12 cellular contexts compared by ENCODE assay signal in genomic region chr3:17044844-17045243, GRCh38.
DNase-seq lines count a peak whose midpoint lies in the region; ATAC-seq and TF ChIP-seq lines count a peak whose summit lies in the region.
"Had no signal": no experiment of that assay in that cellular context is flagged by ENCODE, and none has a peak within 500 bp of the region (broad histone marks: within the 10 kb centered on the region; RNA-seq: fewer than 3 reads in every experiment).

No MANE protein-coding gene starts in this region.

- no peak for TF ChIP-seq CTCF in activated CD8-positive, alpha-beta T cell treated with anti-CD3 and anti-CD28 coated beads for 36 hours (IDR thresholded peaks at IDR 0.05)

- no peak overlapping the region for H3K23ac ChIP-seq in mesenchymal stem cell (ENCODE audit: low read length in 2 of 2)

- no peak overlapping the region for H3K4me3 ChIP-seq in mesenchymal stem cell (ENCODE audit: insufficient read depth in 1 of 2, low read depth in 1 of 2, low read length in 2 of 2)
- H3K4me3 ChIP-seq: A549 had no signal

- H2AFZ ChIP-seq in mesenchymal stem cell (ENCODE audit: low read depth, low read length), result no peak overlapping the region

- H4K91ac ChIP-seq in mesenchymal stem cell (ENCODE audit: low read length), result no peak overlapping the region

- no peak overlapping the region for H4K8ac ChIP-seq in mesenchymal stem cell (ENCODE audit: low read length)

- POLR2A ChIA-PET in activated CD8-positive, alpha-beta T cell treated with anti-CD3 and anti-CD28 coated beads for 36 hours (lab: Charles Lee), result no interaction called here
- POLR2A ChIA-PET in activated CD8-positive, alpha-beta T cell treated with anti-CD3 and anti-CD28 coated beads, Interleukin-2, amount 10 ng/mL, durations not matched to agents 7 days and 5 days (lab: Charles Lee), result no interaction called here

- H3K4me2 ChIP-seq in mesenchymal stem cell (ENCODE audit: low read length, poor library complexity, severe bottlenecking), result no peak overlapping the region
- H3K4me2 ChIP-seq: A549, SK-N-SH had no signal

- no peak overlapping the region for H3K4me3 Mint-ChIP-seq in activated CD8-positive, alpha-beta T cell treated with anti-CD3 and anti-CD28 coated beads for 36 hours
- no peak overlapping the region for H3K4me3 Mint-ChIP-seq in activated CD8-positive, alpha-beta T cell treated with anti-CD3 and anti-CD28 coated beads, Interleukin-2, amount 10 ng/mL, durations not matched to agents 7 days and 5 days
- no peak overlapping the region for H3K4me3 Mint-ChIP-seq in stimulated activated naive B cell treated with anti-CD40 and anti-IgM and Interleukin-4, amounts not matched to agents 10 μg/mL and 1 μg/mL and 100 μg/mL, for 72 hours
- H3K4me3 Mint-ChIP-seq: activated CD4-positive, alpha-beta T cell treated with anti-CD3 and anti-CD28 coated beads, Interleukin-2, amount 10 ng/mL, durations not matched to agents 7 days and 5 days had no signal

- H3K4me1 Mint-ChIP-seq in activated CD8-positive, alpha-beta T cell treated with anti-CD3 and anti-CD28 coated beads for 36 hours (ENCODE audit: low read depth), result peaks cover 44% of the 10 kb centered on the region
- peaks cover 12% of the 10 kb centered on the region for H3K4me1 Mint-ChIP-seq in activated CD8-positive, alpha-beta T cell treated with anti-CD3 and anti-CD28 coated beads, Interleukin-2, amount 10 ng/mL, durations not matched to agents 7 days and 5 days (ENCODE audit: low read depth)
- H3K4me1 Mint-ChIP-seq in stimulated activated naive B cell treated with anti-CD40 and anti-IgM and Interleukin-4, amounts not matched to agents 10 μg/mL and 1 μg/mL and 100 μg/mL, for 72 hours, result peaks cover 20 to 35% of the 10 kb centered on the region in 2 donors

- H3K27ac ChIP-seq in mesenchymal stem cell (ENCODE audit: low read length, poor library complexity, severe bottlenecking), result no peak overlapping the region
- H3K27ac ChIP-seq: A549 had no signal

- no peaks in the 10 kb centered on the region for H3K27me3 Mint-ChIP-seq in activated CD8-positive, alpha-beta T cell treated with anti-CD3 and anti-CD28 coated beads for 36 hours
- H3K27me3 Mint-ChIP-seq in activated CD8-positive, alpha-beta T cell treated with anti-CD3 and anti-CD28 coated beads, Interleukin-2, amount 10 ng/mL, durations not matched to agents 7 days and 5 days (ENCODE audit: low read depth), result no peaks in the 10 kb centered on the region
- H3K27me3 Mint-ChIP-seq in stimulated activated naive B cell treated with anti-CD40 and anti-IgM and Interleukin-4, amounts not matched to agents 10 μg/mL and 1 μg/mL and 100 μg/mL, for 72 hours, result no peaks in the 10 kb centered on the region
- H3K27me3 Mint-ChIP-seq: activated CD4-positive, alpha-beta T cell treated with anti-CD3 and anti-CD28 coated beads, Interleukin-2, amount 10 ng/mL, durations not matched to agents 7 days and 5 days had no signal

- peak; percentile 74 for ATAC-seq in activated CD8-positive, alpha-beta T cell treated with anti-CD3 and anti-CD28 coated beads for 36 hours
- ATAC-seq in activated CD8-positive, alpha-beta T cell treated with anti-CD3 and anti-CD28 coated beads, Interleukin-2, amount 10 ng/mL, durations not matched to agents 7 days and 5 days, result no peak
- ATAC-seq in GM21528 (IDR thresholded peaks at IDR 0.05; ENCODE audit: low FRiP score, unreplicated experiment) (peak; percentile 68), HG03103 (IDR thresholded peaks at IDR 0.05; ENCODE audit: low read depth, unreplicated experiment) (peak; percentile 65)
- ATAC-seq in stimulated activated naive B cell treated with anti-CD40 and anti-IgM and Interleukin-4, amounts not matched to agents 10 μg/mL and 1 μg/mL and 100 μg/mL, for 72 hours (replicated peaks), result peak; percentile 48
- ATAC-seq: A549 had no signal

- no peak for DNase-seq in activated CD8-positive, alpha-beta T cell treated with anti-CD3 and anti-CD28 coated beads for 36 hours
- no peak for DNase-seq in activated CD8-positive, alpha-beta T cell treated with anti-CD3 and anti-CD28 coated beads, Interleukin-2, amount 10 ng/mL, durations not matched to agents 7 days and 5 days
- DNase-seq in stimulated activated naive B cell treated with anti-CD40 and anti-IgM and Interleukin-4, amounts not matched to agents 10 μg/mL and 1 μg/mL and 100 μg/mL, for 72 hours, result no peak
- DNase-seq in NCI-H526 treated with DMSO at 0.1 percent for 48 hours (lab: John Stamatoyannopoulos, UW) (no peak), mesenchymal stem cell (no peak), DMS153 treated with DMSO at 0.1 percent for 48 hours (lab: John Stamatoyannopoulos, UW; ENCODE audit: unreplicated experiment) (no peak)
- DNase-seq: activated CD4-positive, alpha-beta T cell treated with anti-CD3 and anti-CD28 coated beads, Interleukin-2, amount 10 ng/mL, durations not matched to agents 7 days and 5 days; NCI-H774; SK-N-SH had no signal

- H3K79me1 ChIP-seq in mesenchymal stem cell (replicated peaks; ENCODE audit: low read length, poor library complexity, severe bottlenecking), result no peaks in the 10 kb centered on the region

- no peak overlapping the region for H2BK15ac ChIP-seq in mesenchymal stem cell (ENCODE audit: low read depth, poor library complexity, severe bottlenecking)

- H2BK120ac ChIP-seq in mesenchymal stem cell (ENCODE audit: low read depth, low read length), result no peak overlapping the region

- H3K9me3 ChIP-seq in mesenchymal stem cell (ENCODE audit: control insufficient read depth, low read length), result peaks cover 13% of the 10 kb centered on the region
- H3K9me3 ChIP-seq: A549, SK-N-SH had no signal

- WGBS in mesenchymal stem cell, result no CpG with 5 or more reads among the region's 2 CpGs

- no peak overlapping the region for H3K4ac ChIP-seq in mesenchymal stem cell (ENCODE audit: low read depth in 1 of 2, low read length in 2 of 2)

- no peak overlapping the region for H2BK5ac ChIP-seq in mesenchymal stem cell (ENCODE audit: low read depth, low read length, poor library complexity, severe bottlenecking)

- intact Hi-C loops in activated CD8-positive, alpha-beta T cell treated with anti-CD3 and anti-CD28 coated beads for 36 hours (cut with micrococcal nuclease), result no loop called here

- CTCF ChIA-PET in activated CD8-positive, alpha-beta T cell treated with anti-CD3 and anti-CD28 coated beads for 36 hours (lab: Charles Lee), result no interaction called here
- CTCF ChIA-PET in activated CD8-positive, alpha-beta T cell treated with anti-CD3 and anti-CD28 coated beads, Interleukin-2, amount 10 ng/mL, durations not matched to agents 7 days and 5 days (lab: Charles Lee), result no interaction called here

- peaks cover 0 to 62% of the 10 kb centered on the region in 2 experiments for H3K36me3 ChIP-seq in mesenchymal stem cell (ENCODE audit: control insufficient read depth in 1 of 2, insufficient read depth in 2 of 2, low read depth in 1 of 2, low read length in 2 of 2)

- H3K18ac ChIP-seq in mesenchymal stem cell (ENCODE audit: low read depth in 1 of 2, low read length in 2 of 2), result no peak overlapping the region

- no peak overlapping the region for H3K27ac Mint-ChIP-seq in activated CD8-positive, alpha-beta T cell treated with anti-CD3 and anti-CD28 coated beads for 36 hours
- no peak overlapping the region for H3K27ac Mint-ChIP-seq in activated CD8-positive, alpha-beta T cell treated with anti-CD3 and anti-CD28 coated beads, Interleukin-2, amount 10 ng/mL, durations not matched to agents 7 days and 5 days
- no peak overlapping the region for H3K27ac Mint-ChIP-seq in stimulated activated naive B cell treated with anti-CD40 and anti-IgM and Interleukin-4, amounts not matched to agents 10 μg/mL and 1 μg/mL and 100 μg/mL, for 72 hours
- H3K27ac Mint-ChIP-seq: activated CD4-positive, alpha-beta T cell treated with anti-CD3 and anti-CD28 coated beads, Interleukin-2, amount 10 ng/mL, durations not matched to agents 7 days and 5 days had no signal

- H3K9me3 Mint-ChIP-seq in activated CD8-positive, alpha-beta T cell treated with anti-CD3 and anti-CD28 coated beads for 36 hours, result peaks cover 4% of the 10 kb centered on the region
- H3K9me3 Mint-ChIP-seq in activated CD8-positive, alpha-beta T cell treated with anti-CD3 and anti-CD28 coated beads, Interleukin-2, amount 10 ng/mL, durations not matched to agents 7 days and 5 days (ENCODE audit: insufficient read depth), result no peaks in the 10 kb centered on the region
- peaks cover 5 to 6% of the 10 kb centered on the region in 2 donors for H3K9me3 Mint-ChIP-seq in stimulated activated naive B cell treated with anti-CD40 and anti-IgM and Interleukin-4, amounts not matched to agents 10 μg/mL and 1 μg/mL and 100 μg/mL, for 72 hours

- H3K9ac ChIP-seq in mesenchymal stem cell (ENCODE audit: low read length), result no peak overlapping the region
- H3K9ac ChIP-seq: SK-N-SH had no signal

- no peak overlapping the region for H2AK5ac ChIP-seq in mesenchymal stem cell (ENCODE audit: low read length, severe bottlenecking)

- no peak overlapping the region for H2BK12ac ChIP-seq in mesenchymal stem cell (ENCODE audit: low read length in 2 of 2)

- no peaks in the 10 kb centered on the region for H3K27me3 ChIP-seq in mesenchymal stem cell (ENCODE audit: control insufficient read depth in 1 of 2, insufficient read depth in 1 of 2, low read length in 2 of 2)

- peaks cover 57% of the 10 kb centered on the region for H3K36me3 Mint-ChIP-seq in activated CD8-positive, alpha-beta T cell treated with anti-CD3 and anti-CD28 coated beads for 36 hours (ENCODE audit: low read depth)
- peaks cover 62% of the 10 kb centered on the region for H3K36me3 Mint-ChIP-seq in activated CD8-positive, alpha-beta T cell treated with anti-CD3 and anti-CD28 coated beads, Interleukin-2, amount 10 ng/mL, durations not matched to agents 7 days and 5 days (ENCODE audit: low read depth)
- H3K36me3 Mint-ChIP-seq in stimulated activated naive B cell treated with anti-CD40 and anti-IgM and Interleukin-4, amounts not matched to agents 10 μg/mL and 1 μg/mL and 100 μg/mL, for 72 hours, result peaks cover 43 to 60% of the 10 kb centered on the region in 2 donors

- H3K4me1 ChIP-seq in mesenchymal stem cell (ENCODE audit: control insufficient read depth, insufficient read depth, low read depth, low read length), result peaks cover 2% of the 10 kb centered on the region

- no peak overlapping the region for H3K14ac ChIP-seq in mesenchymal stem cell (ENCODE audit: low read length in 2 of 2)
